In the genomic region with DNA sequence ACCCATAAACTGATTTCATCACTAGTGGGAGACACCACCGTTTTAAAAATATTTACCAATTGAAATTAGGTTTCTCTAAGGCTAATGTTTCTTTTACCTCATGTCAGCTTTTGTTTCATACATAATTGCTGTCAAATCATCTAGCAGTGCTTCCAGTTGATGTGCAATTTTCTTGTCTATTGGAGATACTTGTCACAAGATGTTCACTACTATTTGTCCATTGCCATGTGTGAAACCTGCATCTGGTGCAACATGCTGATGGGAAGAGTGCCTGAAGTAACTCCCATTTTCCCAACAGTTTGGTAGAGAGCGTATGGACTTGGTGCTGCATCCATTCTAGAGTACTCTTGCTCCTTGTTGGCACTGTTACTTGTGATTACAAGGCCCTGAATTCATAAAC, we compare ENCODE assay signal across 33 cellular contexts. TPM values are rescaled to one million over a fixed set of nuclear protein-coding genes. Genes with fewer than 3 reads are reported as not detected.
"Had no signal": no experiment of that assay in that cellular context is flagged by ENCODE, and none has a peak within 500 bp of the region (broad histone marks: within the 10 kb centered on the region; RNA-seq: fewer than 3 reads in every experiment).

No MANE protein-coding gene starts in this region.

- H3K4me3 Mint-ChIP-seq: naive thymus-derived CD8-positive, alpha-beta T cell; natural killer cell treated with Interleukin-12 subunit alpha and Interleukin-12 subunit beta and Interleukin-15 and Interleukin-18, amount 100 ng/mL, for 72 hours; nephron progenitor cell; neural progenitor cell; stimulated activated memory B cell treated with anti-CD40 and anti-IgM and Interleukin-4, amounts not matched to agents 10 μg/mL and 1 μg/mL and 100 μg/mL, for 72 hours; stimulated activated naive CD8-positive, alpha-beta T cell treated with anti-CD3 and anti-CD28 coated beads, Interleukin-15, Interleukin-2, amounts not matched to agents 100 ng/mL and 50 ng/mL, for 24 hours had no signal

- H3K27me3 ChIP-seq: neural progenitor cell, ovary, right lobe of liver, sigmoid colon, spleen, stomach, thyroid gland, tibial nerve, upper lobe of left lung, vagina had no signal

- H3K9me3 Mint-ChIP-seq: naive thymus-derived CD8-positive, alpha-beta T cell; natural killer cell treated with Interleukin-12 subunit alpha and Interleukin-12 subunit beta and Interleukin-15 and Interleukin-18, amount 100 ng/mL, for 72 hours; nephron progenitor cell; neural progenitor cell; stimulated activated memory B cell treated with anti-CD40 and anti-IgM and Interleukin-4, amounts not matched to agents 10 μg/mL and 1 μg/mL and 100 μg/mL, for 72 hours; stimulated activated naive CD8-positive, alpha-beta T cell treated with anti-CD3 and anti-CD28 coated beads, Interleukin-15, Interleukin-2, amounts not matched to agents 100 ng/mL and 50 ng/mL, for 24 hours had no signal

- H3K4me1 Mint-ChIP-seq: neural progenitor cell; stimulated activated memory B cell treated with anti-CD40 and anti-IgM and Interleukin-4, amounts not matched to agents 10 μg/mL and 1 μg/mL and 100 μg/mL, for 72 hours had no signal

- H2AFZ ChIP-seq: neural progenitor cell, parathyroid adenoma had no signal

- H3K4me3 ChIP-seq: neural progenitor cell, ovary, psoas muscle, right lobe of liver, sigmoid colon, smooth muscle cell, spleen, stomach, thoracic aorta, thyroid gland, tibial nerve, upper lobe of left lung, vagina had no signal

- FAIRE-seq: urothelium cell line had no signal

- H3K9ac ChIP-seq: neural progenitor cell, parathyroid adenoma had no signal

- H3K9me3 ChIP-seq: ovary, psoas muscle, right lobe of liver, sigmoid colon, spleen, stomach, thoracic aorta, thyroid gland, tibial nerve, upper lobe of left lung, vagina had no signal

- H3K36me3 ChIP-seq: ovary had no signal

- H3K4me1 ChIP-seq: neural progenitor cell, parathyroid adenoma, psoas muscle, sigmoid colon, spleen, vagina had no signal

- DNase-seq: naive thymus-derived CD8-positive, alpha-beta T cell; nephron progenitor cell; occipital lobe; ovary; posterior cingulate gyrus; psoas muscle; right cardiac atrium; right lobe of liver; sigmoid colon; spleen; stimulated activated CD4-positive, alpha-beta T cell treated with anti-CD3 and anti-CD28 coated beads, Interleukin-12 subunit alpha, Interleukin-12 subunit beta, amount 100 ng/mL, for 4 hours; stimulated activated CD4-positive, alpha-beta T cell treated with anti-CD3 and anti-CD28 coated beads, Interleukin-1b, Interleukin-23, amount 100 ng/mL, for 48 hours; stimulated activated CD4-positive, alpha-beta T cell treated with anti-CD3 and anti-CD28 coated beads, Interleukin-4, amount 100 ng/mL, for 1 hour; stimulated activated CD4-positive, alpha-beta T cell treated with anti-CD3 and anti-CD28 coated beads, Interleukin-4, amount 100 ng/mL, for 4 hours; stimulated activated CD8-positive, alpha-beta memory T cell treated with anti-CD3 and anti-CD28 coated beads, Interleukin-4, amount 100 ng/mL, for 48 hours; stimulated activated naive CD4-positive, alpha-beta T cell; stomach; thyroid gland; trophoblast cell; upper lobe of left lung had no signal

- H3K27me3 Mint-ChIP-seq: naive thymus-derived CD8-positive, alpha-beta T cell; natural killer cell treated with Interleukin-12 subunit alpha and Interleukin-12 subunit beta and Interleukin-15 and Interleukin-18, amount 100 ng/mL, for 72 hours; progenitor cell of endocrine pancreas; stimulated activated memory B cell treated with anti-CD40 and anti-IgM and Interleukin-4, amounts not matched to agents 10 μg/mL and 1 μg/mL and 100 μg/mL, for 72 hours; stimulated activated naive CD8-positive, alpha-beta T cell treated with anti-CD3 and anti-CD28 coated beads, Interleukin-15, Interleukin-2, amounts not matched to agents 100 ng/mL and 50 ng/mL, for 24 hours had no signal

- H3K27ac ChIP-seq: neural progenitor cell, ovary, parathyroid adenoma, psoas muscle, right lobe of liver, sigmoid colon, spleen, stomach, thoracic aorta, thyroid gland, tibial nerve, upper lobe of left lung, vagina had no signal

- H3K4me2 ChIP-seq: neural progenitor cell, smooth muscle cell had no signal

- H3K27ac Mint-ChIP-seq: naive thymus-derived CD8-positive, alpha-beta T cell; natural killer cell treated with Interleukin-12 subunit alpha and Interleukin-12 subunit beta and Interleukin-15 and Interleukin-18, amount 100 ng/mL, for 72 hours; nephron progenitor cell; neural progenitor cell; progenitor cell of endocrine pancreas; stimulated activated memory B cell treated with anti-CD40 and anti-IgM and Interleukin-4, amounts not matched to agents 10 μg/mL and 1 μg/mL and 100 μg/mL, for 72 hours; stimulated activated naive CD8-positive, alpha-beta T cell treated with anti-CD3 and anti-CD28 coated beads, Interleukin-15, Interleukin-2, amounts not matched to agents 100 ng/mL and 50 ng/mL, for 24 hours had no signal

RNA-seq across cellular contexts. Expression of a gene that starts 23.3 kb away (rescaled TPM):
- total RNA-seq: naive thymus-derived CD8-positive, alpha-beta T cell; natural killer cell treated with Interleukin-12 subunit alpha and Interleukin-12 subunit beta and Interleukin-15 and Interleukin-18, amount 100 ng/mL, for 72 hours; occipital lobe; ovary; psoas muscle; right cardiac atrium; right lobe of liver; subcutaneous adipose tissue; thoracic aorta; thyroid gland; upper lobe of left lung; ureter had no signal
- polyA plus RNA-seq: ovary, right cardiac atrium had no signal
